In genomic region chr3:145696011-145696410, GRCh38 we compare ENCODE assay signal across 30 cellular contexts.
"Had no signal": no experiment of that assay in that cellular context is flagged by ENCODE, and none has a peak within 500 bp of the region (broad histone marks: within the 10 kb centered on the region; RNA-seq: fewer than 3 reads in every experiment).

No MANE protein-coding gene starts in this region.

- FAIRE-seq: endothelial cell of umbilical vein had no signal

- H3K4me3 ChIP-seq: breast epithelium, cardiac muscle cell, coronary artery had no signal

- DNase-seq: activated B cell treated with CpG ODN at 0.5 μM for 24 hours; activated CD4-positive, alpha-beta T cell treated with anti-CD3 and anti-CD28 coated beads for 48 hours; activated CD4-positive, alpha-beta T cell treated with anti-CD3 and anti-CD28 coated beads, Interleukin-2, amount 50 U/mL, for 1 hour; activated CD4-positive, alpha-beta T cell treated with anti-CD3 and anti-CD28 coated beads, Interleukin-2, amount 50 U/mL, for 48 hours; activated CD8-positive, alpha-beta memory T cell treated with anti-CD3 and anti-CD28 coated beads for 24 hours; activated CD8-positive, alpha-beta T cell treated with anti-CD3 and anti-CD28 coated beads for 36 hours; activated effector memory CD4-positive, alpha-beta T cell treated with anti-CD3 and anti-CD28 coated beads, Interleukin-2, amount 50 U/mL, for 16 hours; activated naive CD4-positive, alpha-beta T cell; activated naive CD4-positive, alpha-beta T cell treated with anti-CD3 and anti-CD28 coated beads, Interleukin-2, amount 10 ng/mL, durations not matched to agents 7 days and 5 days; activated naive CD8-positive, alpha-beta T cell treated with anti-CD3 and anti-CD28 coated beads, Interleukin-2, amount 10 ng/mL, durations not matched to agents 7 days and 5 days; activated T-cell treated with anti-CD3 and anti-CD28 coated beads, Interleukin-2, amount 50 U/mL, for 1 hour; activated T-cell treated with anti-CD3 and anti-CD28 coated beads, Interleukin-2, amount 50 U/mL, for 48 hours; amygdala; aorta; central memory CD4-positive, alpha-beta T cell; cerebellar nuclear complex; dermis blood vessel endothelial cell; effector CD4-positive, alpha-beta T cell; esophagus squamous epithelium; head of caudate nucleus; SW 1271; T-cell; T1000; WERI-Rb-1 had no signal

- ATAC-seq: activated CD4-positive, CD25-positive, alpha-beta regulatory T cell treated with anti-CD3 and anti-CD28 coated beads, Interleukin-2, amount 50 U/mL, for 24 hours; activated CD8-positive, alpha-beta T cell treated with anti-CD3 and anti-CD28 coated beads for 36 hours; activated naive CD4-positive, alpha-beta T cell treated with anti-CD3 and anti-CD28 coated beads, Interleukin-2, amount 50 U/mL, for 72 hours; T-cell had no signal
